ENCODE assay signal across 8 cellular contexts in the genomic region with DNA sequence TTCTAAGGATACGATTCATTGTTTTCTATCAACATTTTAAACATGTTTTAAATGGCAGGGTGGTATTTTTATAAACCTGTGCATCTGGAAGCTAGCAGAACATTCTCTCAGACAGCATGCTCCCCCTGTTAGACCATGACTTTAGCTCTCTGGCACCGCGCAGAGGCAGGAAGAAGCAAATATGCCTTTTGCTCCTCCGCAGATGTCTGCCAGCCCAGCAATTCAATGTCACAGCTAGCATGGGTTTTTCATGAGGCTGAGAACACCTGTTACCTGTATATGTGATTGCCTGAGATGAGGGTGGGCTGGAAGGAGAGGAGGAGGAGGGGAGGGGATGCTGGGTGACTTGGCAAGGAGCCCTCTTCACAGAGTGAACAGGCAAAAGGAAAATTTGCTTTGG. TPM values are rescaled to one million over a fixed set of nuclear protein-coding genes. Genes with fewer than 3 reads are reported as not detected.
DNase-seq lines count a peak whose midpoint lies in the region; ATAC-seq, FAIRE-seq and TF ChIP-seq lines count a peak whose summit lies in the region.

No MANE protein-coding gene starts in this region.

- H3K4me2 ChIP-seq in endothelial cell of umbilical vein (ENCODE audit: insufficient read depth, low read length) = no peak overlapping the region

- peaks cover 3% of the 10 kb centered on the region for H4K20me1 ChIP-seq in endothelial cell of umbilical vein (replicated peaks; ENCODE audit: control insufficient read depth, extremely low read depth, insufficient read depth, low read length)

- no peaks in the 10 kb centered on the region for H3K9me1 ChIP-seq in endothelial cell of umbilical vein (replicated peaks; ENCODE audit: control insufficient read depth, extremely low read depth, insufficient read depth, low read length)

- H3K36me3 Mint-ChIP-seq in activated T-cell treated with anti-CD3 and anti-CD28 coated beads, Interleukin-2, amount 50 U/mL, for 72 hours (ENCODE audit: insufficient read depth in 2 of 2) = peaks cover 0 to 10% of the 10 kb centered on the region in 2 donors
- H3K36me3 Mint-ChIP-seq in nephron (ENCODE audit: low read depth) = peaks cover 46% of the 10 kb centered on the region

- H3K36me3 ChIP-seq in Peyer's patch (peaks cover 0 to 46% (median 0%) of the 10 kb centered on the region in 3 donors), endothelial cell of umbilical vein (ENCODE audit: control insufficient read depth in 2 of 2, extremely low read depth in 1 of 2, insufficient read depth in 2 of 2, low read length in 2 of 2) (peaks cover 20 to 51% of the 10 kb centered on the region in 2 experiments)

- FAIRE-seq in endothelial cell of umbilical vein (lab: Jason Lieb, UNC) = peak; percentile 62

- no peak overlapping the region for H3K27ac ChIP-seq in Peyer's patch
- H3K27ac ChIP-seq in endothelial cell of umbilical vein (ENCODE audit: insufficient read depth, low read depth, low read length) = no peak overlapping the region

- H3K27me3 ChIP-seq in Peyer's patch = no peaks in the 10 kb centered on the region
- no peaks in the 10 kb centered on the region for H3K27me3 ChIP-seq in endothelial cell of umbilical vein (ENCODE audit: control insufficient read depth in 2 of 2, insufficient read depth in 2 of 2, low read length in 2 of 2)

- H3K9me3 Mint-ChIP-seq in activated T-cell treated with anti-CD3 and anti-CD28 coated beads, Interleukin-2, amount 50 U/mL, for 72 hours = no peaks in the 10 kb centered on the region
- no peaks in the 10 kb centered on the region for H3K9me3 Mint-ChIP-seq in nephron

- H3K27ac Mint-ChIP-seq in activated T-cell treated with anti-CD3 and anti-CD28 coated beads, Interleukin-2, amount 50 U/mL, for 72 hours = peak overlapping the region; percentile 3
- H3K27ac Mint-ChIP-seq in nephron = peak overlapping the region; percentile 59 to 86 (median 73)

- H3K4me3 Mint-ChIP-seq in activated T-cell treated with anti-CD3 and anti-CD28 coated beads, Interleukin-2, amount 50 U/mL, for 72 hours = no peak overlapping the region
- peak overlapping the region in 1 of 3 experiments; percentile 44 for H3K4me3 Mint-ChIP-seq in nephron

- no peak overlapping the region for H2AFZ ChIP-seq in endothelial cell of umbilical vein (ENCODE audit: low read depth, low read length)

- no peak overlapping the region for H3K4me3 ChIP-seq in Peyer's patch
- H3K4me3 ChIP-seq in endothelial cell of umbilical vein (replicated peaks in 1 of 3; ENCODE audit: insufficient read depth in 1 of 3, low read depth in 1 of 3, low read length in 3 of 3) = no peak overlapping the region

- H3K9me3 ChIP-seq in Peyer's patch = no peaks in the 10 kb centered on the region
- H3K9me3 ChIP-seq in endothelial cell of umbilical vein (replicated peaks; ENCODE audit: control insufficient read depth, insufficient read depth, low read length) = no peaks in the 10 kb centered on the region

- TF ChIP-seq POLR2A in Peyer's patch (IDR thresholded peaks at IDR 0.05) (no peak), endothelial cell of umbilical vein (IDR thresholded peaks at IDR 0.05; ENCODE audit: low read depth, low read length) (no peak)

- peak in 1 of 2 donors; percentile 43 for DNase-seq in activated T-cell treated with anti-CD3 and anti-CD28 coated beads, Interleukin-2, amount 50 U/mL, for 72 hours
- no peak for DNase-seq in activated T-cell treated with anti-CD3 and anti-CD28 coated beads, Interleukin-2, amount 50 U/mL, for 48 hours
- peak in 1 of 3 donors; percentile 55 for DNase-seq in Peyer's patch
- peak; percentile 47 for DNase-seq in endothelial cell of umbilical vein (ENCODE audit: low read depth, low spot score)
- no peak for DNase-seq in SK-N-DZ (ENCODE audit: low spot score)

- no peaks in the 10 kb centered on the region for H3K27me3 Mint-ChIP-seq in activated T-cell treated with anti-CD3 and anti-CD28 coated beads, Interleukin-2, amount 50 U/mL, for 72 hours (ENCODE audit: low read depth)
- no peaks in the 10 kb centered on the region for H3K27me3 Mint-ChIP-seq in nephron (ENCODE audit: low read depth)

- POLR2A ChIA-PET in endothelial cell of umbilical vein (lab: Charles Lee) = no interaction called here

- dilution Hi-C loops in endothelial cell of umbilical vein (cut with MboI; ENCODE audit: extremely low pct_ligation_motif_present, low sequenced_read_pairs) = no loop called here

- BruUV-seq in endothelial cell of umbilical vein (replicated peaks; lab: Mats Ljungman, UMichigan) = no TSS peak

- H3K4me1 ChIP-seq in Peyer's patch (peaks cover 0 to 39% (median 0%) of the 10 kb centered on the region in 4 donors), endothelial cell of umbilical vein (ENCODE audit: control insufficient read depth, extremely low read depth, insufficient read depth, low read length) (peaks cover 18% of the 10 kb centered on the region)

- intact Hi-C loops in endothelial cell of umbilical vein (cut with micrococcal nuclease) = loop anchor here (1.0 kb wide), 2 partner anchors 94 to 128 kb away; a partner anchor contains a TSS

- CTCF ChIA-PET in endothelial cell of umbilical vein (lab: Charles Lee) = interaction anchor here (0.6 to 5.3 kb wide), 8 partner anchors 9 to 231 kb away, joined by 3 to 40 read pairs (median 4); a partner anchor contains a TSS

- ATAC-seq in activated T-cell treated with anti-CD3 and anti-CD28 coated beads, Interleukin-2, amount 50 U/mL, for 72 hours (replicated peaks in 1 of 2) = peak; percentile 53 to 54
- ATAC-seq in HG02623 (IDR thresholded peaks at IDR 0.05; ENCODE audit: unreplicated experiment) (no peak), HG02938 (IDR thresholded peaks at IDR 0.05; ENCODE audit: unreplicated experiment) (no peak)

- H3K9ac ChIP-seq in endothelial cell of umbilical vein (replicated peaks; ENCODE audit: extremely low read depth, insufficient read depth, low read length) = no peak overlapping the region

- peak in 4 of 6 experiments; percentile 29 to 54 (median 43) for TF ChIP-seq CTCF in Peyer's patch (IDR thresholded peaks at IDR 0.05)
- TF ChIP-seq CTCF in endothelial cell of umbilical vein (IDR thresholded peaks at IDR 0.05; ENCODE audit: extremely low read depth in 1 of 2, insufficient read depth in 1 of 2, low read depth in 1 of 2, low read length in 2 of 2) = peak; percentile 43 to 53
- TF ChIP-seq CTCF in nephron (IDR thresholded peaks at IDR 0.05; ENCODE audit: unreplicated experiment in 3 of 3) = peak; percentile 40 to 63 (median 54)

- peaks cover 30% of the 10 kb centered on the region for H3K4me1 Mint-ChIP-seq in activated T-cell treated with anti-CD3 and anti-CD28 coated beads, Interleukin-2, amount 50 U/mL, for 72 hours (ENCODE audit: low read depth)
- peaks cover 31% of the 10 kb centered on the region for H3K4me1 Mint-ChIP-seq in nephron

- H3K79me2 ChIP-seq in endothelial cell of umbilical vein (ENCODE audit: control insufficient read depth, insufficient read depth, low read length) = peaks cover 64% of the 10 kb centered on the region

TF ChIP-seq in endothelial cell of umbilical vein, 7 proteins besides CTCF, POLR2A, EP300 and RAD21 (continues in another document):
- no peak for TF ChIP-seq FOS (IDR thresholded peaks at IDR 0.05; ENCODE audit: borderline replicate concordance, insufficient read depth, low read length)
- TF ChIP-seq EZH2 (IDR thresholded peaks at IDR 0.05; ENCODE audit: borderline replicate concordance, low read depth, low read length, severe bottlenecking) = no peak

RNA-seq across cellular contexts. Expression of a gene that starts 6.7 kb away (rescaled TPM):
- total RNA-seq in activated T-cell treated with anti-CD3 and anti-CD28 coated beads, Interleukin-2, amount 50 U/mL, for 72 hours = 100 to 1,000 TPM; 116 to 149 TPM
- 100 to 1,000 TPM; 127 to 186 (median 158) TPM for total RNA-seq in Peyer's patch
- total RNA-seq in endothelial cell of umbilical vein = 218 and 226 TPM in 2 replicates
- polyA plus RNA-seq in endothelial cell of umbilical vein = 206 and 228 TPM in 2 replicates
- 198 and 207 TPM in 2 replicates for polyA plus RNA-seq in endothelial cell of umbilical vein (2011; cell fraction: cytosol; rRNA removed)
- 220 TPM in 2 replicates for polyA plus RNA-seq in endothelial cell of umbilical vein (2011; cell fraction: nucleus; rRNA removed)
- polyA plus RNA-seq in endothelial cell of umbilical vein (2012) = 213 and 240 TPM in 2 replicates
- polyA minus RNA-seq in endothelial cell of umbilical vein = 178 and 180 TPM in 2 replicates
- polyA minus RNA-seq in endothelial cell of umbilical vein (2011; cell fraction: cytosol; rRNA and poly(A)+ RNA removed) = 71.8 TPM
- 89.6 and 94.9 TPM in 2 replicates for polyA minus RNA-seq in endothelial cell of umbilical vein (2011; cell fraction: nucleus; rRNA and poly(A)+ RNA removed)
- polyA plus RNA-seq in SK-N-DZ (2014; cell fraction: cytosol; rRNA removed) = 215 and 251 TPM in 2 replicates
- 349 and 390 TPM in 2 replicates for polyA plus RNA-seq in SK-N-DZ (2014; cell fraction: nucleus; rRNA removed)

RNA-seq across cellular contexts. Expression of a gene that starts 24.8 kb away (rescaled TPM):
- total RNA-seq in activated T-cell treated with anti-CD3 and anti-CD28 coated beads, Interleukin-2, amount 50 U/mL, for 72 hours = 1 to 10 TPM in 1 of 2 donors, under 1 TPM in 1; 0.14 to 4.2 TPM
- total RNA-seq in Peyer's patch = 1 to 10 TPM in 2 of 4 donors, not detected in 2; 1.5 to 6.2 TPM
- total RNA-seq in endothelial cell of umbilical vein = not detected in 2 replicates
- 0.14 and 0.41 TPM in 2 replicates for polyA plus RNA-seq in endothelial cell of umbilical vein
- polyA plus RNA-seq in endothelial cell of umbilical vein (2011; cell fraction: cytosol; rRNA removed) = 0.08 and 0.14 TPM in 2 replicates
- 0.25 and 0.28 TPM in 2 replicates for polyA plus RNA-seq in endothelial cell of umbilical vein (2011; cell fraction: nucleus; rRNA removed)
- polyA plus RNA-seq in endothelial cell of umbilical vein (2012) = 0.40 and 0.82 TPM in 2 replicates
- 0.29 and 0.42 TPM in 2 replicates for polyA minus RNA-seq in endothelial cell of umbilical vein
- polyA minus RNA-seq in endothelial cell of umbilical vein (2011; cell fraction: cytosol; rRNA and poly(A)+ RNA removed) = not detected
- polyA minus RNA-seq in endothelial cell of umbilical vein (2011; cell fraction: nucleus; rRNA and poly(A)+ RNA removed) = not detected in 2 replicates
- polyA plus RNA-seq in SK-N-DZ (2014; cell fraction: cytosol; rRNA removed) = not detected in 2 replicates
- polyA plus RNA-seq in SK-N-DZ (2014; cell fraction: nucleus; rRNA removed) = not detected in 2 replicates

RNA-seq across cellular contexts. Expression of a gene that starts 26.1 kb away (rescaled TPM):
- 1 to 10 TPM; 1.4 to 3.2 TPM for total RNA-seq in activated T-cell treated with anti-CD3 and anti-CD28 coated beads, Interleukin-2, amount 50 U/mL, for 72 hours
- total RNA-seq in Peyer's patch (100 to 1,000 TPM in 1 of 4 donors, 10 to 100 TPM in 2, 1 to 10 TPM in 1; 2.5 to 292 (median 34.9) TPM), endothelial cell of umbilical vein (not detected in 2 replicates)
- not detected in 2 replicates for polyA plus RNA-seq in endothelial cell of umbilical vein
- polyA plus RNA-seq in endothelial cell of umbilical vein (2011; cell fraction: cytosol; rRNA removed) = 0.03 TPM in 1 of 2 replicates, not detected in the other
- not detected in 2 replicates for polyA plus RNA-seq in endothelial cell of umbilical vein (2011; cell fraction: nucleus; rRNA removed)
- not detected in 2 replicates for polyA plus RNA-seq in endothelial cell of umbilical vein (2012)
- polyA minus RNA-seq in endothelial cell of umbilical vein = not detected in 2 replicates
- polyA minus RNA-seq in endothelial cell of umbilical vein (2011; cell fraction: cytosol; rRNA and poly(A)+ RNA removed) = not detected
- polyA minus RNA-seq in endothelial cell of umbilical vein (2011; cell fraction: nucleus; rRNA and poly(A)+ RNA removed) = not detected in 2 replicates
- polyA plus RNA-seq in SK-N-DZ (2014; cell fraction: cytosol; rRNA removed) = not detected in 2 replicates
- not detected in 2 replicates for polyA plus RNA-seq in SK-N-DZ (2014; cell fraction: nucleus; rRNA removed)

Comparison
In these comparisons a context has a peak if more than half of its experiments do, and no peak if none do; other contexts are left out.
1. ATAC-seq: peak in activated T-cell treated with anti-CD3 and anti-CD28 coated beads, Interleukin-2, amount 50 U/mL, for 72 hours (2 of 2); none in HG02623 (single experiment) and HG02938 (single experiment).
2. Peak in every context shown above with its lines, with median percentiles within 50 percentile points of each other: CTCF ChIP-seq.